7 cellular contexts compared by ENCODE assay signal in the genomic region with DNA sequence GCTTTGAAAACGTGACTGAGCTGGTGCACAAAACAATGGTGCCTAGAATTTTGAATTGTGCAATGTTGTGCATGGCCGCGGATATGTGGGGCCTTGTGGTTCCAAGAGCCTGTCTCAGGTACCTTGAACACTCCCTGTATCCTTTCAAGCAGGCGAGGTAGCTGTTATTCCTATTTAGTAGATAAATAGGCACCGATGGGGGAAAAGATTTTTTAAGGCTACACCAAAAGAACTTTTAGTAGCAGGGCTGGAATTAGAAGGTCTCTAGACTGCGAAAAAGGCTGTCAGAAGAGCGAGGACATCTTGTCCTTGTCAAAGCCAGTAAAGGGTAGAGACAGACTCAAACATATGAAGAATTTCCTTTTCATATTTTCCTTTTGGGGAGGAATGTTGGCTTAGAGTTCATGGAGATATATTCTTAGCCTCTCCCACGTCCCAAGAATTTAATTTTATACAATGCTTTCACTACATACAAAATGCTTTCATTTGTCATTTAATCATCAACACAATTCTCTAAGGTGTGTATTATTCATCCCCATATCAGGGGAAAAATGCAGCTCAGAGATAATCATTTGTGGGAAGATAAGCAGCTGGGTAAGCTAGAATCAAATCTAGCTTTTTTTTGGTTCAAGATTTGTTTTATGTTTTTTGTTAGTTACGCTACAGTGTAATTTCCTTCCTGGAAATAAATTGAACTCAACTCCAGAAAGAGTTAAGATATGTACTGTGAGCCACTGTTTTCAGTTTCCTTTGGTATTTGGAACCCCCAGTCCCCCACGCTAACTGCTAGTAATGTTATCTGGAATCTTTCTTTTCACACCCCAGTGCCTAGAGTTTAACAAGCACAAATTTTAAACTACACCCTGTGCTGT. TPM values are rescaled to one million over a fixed set of nuclear protein-coding genes. Genes with fewer than 3 reads are reported as not detected.
A peak's percentile ranks its signal among the peaks of the same experiment; 100 is the strongest.
DNase-seq lines count a peak whose midpoint lies in the region; ATAC-seq and TF ChIP-seq lines count a peak whose summit lies in the region.

No MANE protein-coding gene starts in this region.

- H3K27ac Mint-ChIP-seq in endothelial cell (ENCODE audit: unreplicated experiment) = peak overlapping the region; percentile 100

- no peaks in the 10 kb centered on the region for H3K9me3 Mint-ChIP-seq in endothelial cell (ENCODE audit: unreplicated experiment)

- peaks cover 7 to 13% of the 10 kb centered on the region in 2 donors for H3K4me1 ChIP-seq in uterus

- TF ChIP-seq CTCF in WI38 (IDR thresholded peaks at IDR 0.05; ENCODE audit: low read depth, low read length) = no peak
- no peak for TF ChIP-seq CTCF in endothelial cell (IDR thresholded peaks at IDR 0.05; ENCODE audit: unreplicated experiment)
- no peak for TF ChIP-seq CTCF in uterus (IDR thresholded peaks at IDR 0.05)

- H3K9me3 ChIP-seq in uterus = no peaks in the 10 kb centered on the region

- peak; percentile 27 for DNase-seq in GM04503 (ENCODE audit: low read depth)
- peak; percentile 78 for DNase-seq in NAMALWA (ENCODE audit: low spot score)
- DNase-seq in endothelial cell (ENCODE audit: low spot score) = peak; percentile 20
- peak; percentile 29 for DNase-seq in mucosa of gallbladder (ENCODE audit: low spot score)
- DNase-seq in uterus = peak; percentile 32 to 47

- intact Hi-C loops in uterus (cut with DNase I; ENCODE audit: low total_unique reads) = no loop called here

- peaks cover 11% of the 10 kb centered on the region for H3K27me3 Mint-ChIP-seq in endothelial cell (ENCODE audit: unreplicated experiment)

- peak overlapping the region; percentile 100 for H3K27ac ChIP-seq in uterus

- H3K4me3 ChIP-seq in WI38 (ENCODE audit: low read depth, low read length) (peak overlapping the region; percentile 99), uterus (peak overlapping the region; percentile 80 to 86)

- ATAC-seq in GM21367 (IDR thresholded peaks at IDR 0.05; ENCODE audit: unreplicated experiment) = no peak

- H3K4me3 Mint-ChIP-seq in endothelial cell (ENCODE audit: unreplicated experiment) = peak overlapping the region; percentile 99

- H3K27me3 ChIP-seq in uterus = no peaks in the 10 kb centered on the region

- H3K4me1 Mint-ChIP-seq in endothelial cell (ENCODE audit: unreplicated experiment) = peaks cover 43% of the 10 kb centered on the region

- H3K36me3 ChIP-seq in uterus = no peaks in the 10 kb centered on the region

- H3K36me3 Mint-ChIP-seq in endothelial cell (ENCODE audit: low read depth, unreplicated experiment) = peaks cover 28% of the 10 kb centered on the region

- TF ChIP-seq POLR2A in uterus (IDR thresholded peaks at IDR 0.05) = no peak

RNA-seq across cellular contexts. Expression of gene HSPA8, which starts 1.7 kb away (rescaled TPM):
- total RNA-seq in endothelial cell (ENCODE audit: unreplicated experiment) = 1,201 TPM
- total RNA-seq in mucosa of gallbladder = 923 TPM
- 1,000 to 10,000 TPM in 1 of 4 donors, 100 to 1,000 TPM in 3; 360 to 1,864 (median 476) TPM for total RNA-seq in uterus

Comparison
In these comparisons a context has a peak if more than half of its experiments do, and no peak if none do; other contexts are left out.
1. DNase-seq: peak in every context shown above with its lines; median percentile 78 in NAMALWA; 40 in uterus; 29 in mucosa of gallbladder; 27 in GM04503; 20 in endothelial cell.